21 cellular contexts compared by ENCODE assay signal in the genomic region with DNA sequence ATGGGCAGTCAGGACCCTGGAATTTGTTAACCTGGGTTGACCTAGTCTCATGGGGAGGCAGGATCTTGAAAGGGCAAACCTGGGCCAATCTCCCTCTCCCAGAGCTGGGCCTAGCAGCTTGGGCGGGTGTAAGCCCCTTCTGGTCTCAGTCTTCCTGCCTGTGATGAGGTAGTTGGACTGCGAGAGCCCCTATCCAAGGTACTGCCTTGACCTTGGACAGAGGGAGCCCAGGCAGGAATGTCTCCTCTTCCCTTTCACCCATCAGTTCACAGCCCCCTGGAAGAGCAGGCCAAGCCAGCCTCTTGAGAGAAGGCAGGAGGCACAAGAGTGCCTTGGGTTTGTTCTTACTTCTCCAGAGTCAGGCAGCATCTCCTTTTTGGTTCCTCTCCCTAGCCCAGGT. TPM values are rescaled to one million over a fixed set of nuclear protein-coding genes. Genes with fewer than 3 reads are reported as not detected.
"Had no signal": no experiment of that assay in that cellular context is flagged by ENCODE, and none has a peak within 500 bp of the region (broad histone marks: within the 10 kb centered on the region; RNA-seq: fewer than 3 reads in every experiment).

No MANE protein-coding gene starts in this region.

- H3K27me3 Mint-ChIP-seq: activated CD4-positive, alpha-beta memory T cell treated with anti-CD3 and anti-CD28 coated beads for 36 hours; activated CD4-positive, alpha-beta T cell treated with anti-CD3 and anti-CD28 coated beads, Interleukin-2, amount 10 ng/mL, durations not matched to agents 7 days and 5 days; activated naive CD8-positive, alpha-beta T cell treated with anti-CD3 and anti-CD28 coated beads for 36 hours had no signal

- H3K27ac Mint-ChIP-seq: activated CD4-positive, alpha-beta memory T cell treated with anti-CD3 and anti-CD28 coated beads for 36 hours; activated CD4-positive, alpha-beta T cell treated with anti-CD3 and anti-CD28 coated beads, Interleukin-2, amount 10 ng/mL, durations not matched to agents 7 days and 5 days; activated naive CD4-positive, alpha-beta T cell treated with anti-CD3 and anti-CD28 coated beads, Interleukin-2, amount 10 ng/mL, durations not matched to agents 7 days and 5 days; activated naive CD8-positive, alpha-beta T cell treated with anti-CD3 and anti-CD28 coated beads for 36 hours; activated T-cell treated with anti-CD3 and anti-CD28 coated beads, Interleukin-2, amount 50 U/mL, for 72 hours; activated T-helper 2 cell treated with anti-CD3 and anti-CD28 coated beads, Interferon-gamma antibody, Interleukin-2, Interleukin-4, amounts not matched to agents 10 μg/mL and 5 μg/mL and 100 μg/mL, durations not matched to agents 14 hours and 24 hours and 36 hours; T-helper 1 cell treated with Interleukin-12 subunit alpha and Interleukin-12 subunit beta and Interleukin-4 antibody, amounts not matched to agents 30 μg/mL and 1 μg/mL, for 36 hours; WTC11 had no signal

- H3K4me3 ChIP-seq: cardiac muscle cell, SJCRH30 had no signal

- H3K27me3 ChIP-seq: brain microvascular endothelial cell, cardiac muscle cell, SJCRH30 had no signal

- H3K4me1 Mint-ChIP-seq: activated CD4-positive, alpha-beta T cell treated with anti-CD3 and anti-CD28 coated beads, Interleukin-2, amount 10 ng/mL, durations not matched to agents 7 days and 5 days; activated naive CD4-positive, alpha-beta T cell treated with anti-CD3 and anti-CD28 coated beads, Interleukin-2, amount 10 ng/mL, durations not matched to agents 7 days and 5 days; activated naive CD8-positive, alpha-beta T cell treated with anti-CD3 and anti-CD28 coated beads for 36 hours had no signal

- DNase-seq: activated CD4-positive, alpha-beta memory T cell treated with anti-CD3 and anti-CD28 coated beads for 36 hours; activated CD4-positive, alpha-beta T cell treated with anti-CD3 and anti-CD28 coated beads, Interleukin-2, amount 10 ng/mL, durations not matched to agents 7 days and 5 days; activated CD4-positive, CD25-positive, alpha-beta regulatory T cell treated with anti-CD3 and anti-CD28 coated beads, Interleukin-2, amount 50 U/mL, for 72 hours; activated CD8-positive, alpha-beta memory T cell treated with anti-CD3 and anti-CD28 coated beads, Interleukin-2, amount 50 U/mL, for 4 hours; activated gamma-delta T cell treated with Interleukin-2 at 50 U/mL for 16 hours; activated naive CD4-positive, alpha-beta T cell treated with anti-CD3 and anti-CD28 coated beads, Interleukin-2, amount 10 ng/mL, durations not matched to agents 7 days and 5 days; activated naive CD8-positive, alpha-beta T cell treated with anti-CD3 and anti-CD28 coated beads for 36 hours; activated T-cell treated with anti-CD3 and anti-CD28 coated beads, Interleukin-2, amount 50 U/mL, for 72 hours; brain microvascular endothelial cell; MM.1S; NCI-H1048; NCI-H146; NCI-H187 treated with DMSO at 0.1 percent for 48 hours; NCI-H2081 treated with DMSO at 0.1 percent for 48 hours; NCI-H446; NCI-H524; SJCRH30 had no signal

- H3K36me3 ChIP-seq: brain microvascular endothelial cell, cardiac muscle cell, SJCRH30 had no signal

- H3K9me3 Mint-ChIP-seq: activated CD4-positive, alpha-beta memory T cell treated with anti-CD3 and anti-CD28 coated beads for 36 hours; activated CD4-positive, alpha-beta T cell treated with anti-CD3 and anti-CD28 coated beads, Interleukin-2, amount 10 ng/mL, durations not matched to agents 7 days and 5 days; activated naive CD4-positive, alpha-beta T cell treated with anti-CD3 and anti-CD28 coated beads, Interleukin-2, amount 10 ng/mL, durations not matched to agents 7 days and 5 days; activated naive CD8-positive, alpha-beta T cell treated with anti-CD3 and anti-CD28 coated beads for 36 hours; activated T-cell treated with anti-CD3 and anti-CD28 coated beads, Interleukin-2, amount 50 U/mL, for 72 hours; activated T-helper 2 cell treated with anti-CD3 and anti-CD28 coated beads, Interferon-gamma antibody, Interleukin-2, Interleukin-4, amounts not matched to agents 10 μg/mL and 5 μg/mL and 100 μg/mL, durations not matched to agents 14 hours and 24 hours and 36 hours; T-helper 1 cell treated with Interleukin-12 subunit alpha and Interleukin-12 subunit beta and Interleukin-4 antibody, amounts not matched to agents 30 μg/mL and 1 μg/mL, for 36 hours; WTC11 had no signal

- H3K27ac ChIP-seq: brain microvascular endothelial cell, cardiac muscle cell, SJCRH30 had no signal

- ATAC-seq: activated T-cell treated with anti-CD3 and anti-CD28 coated beads, Interleukin-2, amount 50 U/mL, for 72 hours; WTC11 had no signal

- H3K4me3 Mint-ChIP-seq: activated CD4-positive, alpha-beta memory T cell treated with anti-CD3 and anti-CD28 coated beads for 36 hours; activated CD4-positive, alpha-beta T cell treated with anti-CD3 and anti-CD28 coated beads, Interleukin-2, amount 10 ng/mL, durations not matched to agents 7 days and 5 days; activated naive CD4-positive, alpha-beta T cell treated with anti-CD3 and anti-CD28 coated beads, Interleukin-2, amount 10 ng/mL, durations not matched to agents 7 days and 5 days; activated naive CD8-positive, alpha-beta T cell treated with anti-CD3 and anti-CD28 coated beads for 36 hours; activated T-cell treated with anti-CD3 and anti-CD28 coated beads, Interleukin-2, amount 50 U/mL, for 72 hours; T-helper 1 cell treated with Interleukin-12 subunit alpha and Interleukin-12 subunit beta and Interleukin-4 antibody, amounts not matched to agents 30 μg/mL and 1 μg/mL, for 36 hours; WTC11 had no signal

- H3K36me3 Mint-ChIP-seq: activated CD4-positive, alpha-beta memory T cell treated with anti-CD3 and anti-CD28 coated beads for 36 hours; activated naive CD4-positive, alpha-beta T cell treated with anti-CD3 and anti-CD28 coated beads, Interleukin-2, amount 10 ng/mL, durations not matched to agents 7 days and 5 days; activated naive CD8-positive, alpha-beta T cell treated with anti-CD3 and anti-CD28 coated beads for 36 hours; WTC11 had no signal

RNA-seq across cellular contexts. Expression of a gene that starts 24.7 kb away (rescaled TPM):
- total RNA-seq: activated CD4-positive, alpha-beta T cell treated with anti-CD3 and anti-CD28 coated beads, Interleukin-2, amount 10 ng/mL, durations not matched to agents 7 days and 5 days had no signal
